1 cellular context compared by ENCODE assay signal in the genomic region with DNA sequence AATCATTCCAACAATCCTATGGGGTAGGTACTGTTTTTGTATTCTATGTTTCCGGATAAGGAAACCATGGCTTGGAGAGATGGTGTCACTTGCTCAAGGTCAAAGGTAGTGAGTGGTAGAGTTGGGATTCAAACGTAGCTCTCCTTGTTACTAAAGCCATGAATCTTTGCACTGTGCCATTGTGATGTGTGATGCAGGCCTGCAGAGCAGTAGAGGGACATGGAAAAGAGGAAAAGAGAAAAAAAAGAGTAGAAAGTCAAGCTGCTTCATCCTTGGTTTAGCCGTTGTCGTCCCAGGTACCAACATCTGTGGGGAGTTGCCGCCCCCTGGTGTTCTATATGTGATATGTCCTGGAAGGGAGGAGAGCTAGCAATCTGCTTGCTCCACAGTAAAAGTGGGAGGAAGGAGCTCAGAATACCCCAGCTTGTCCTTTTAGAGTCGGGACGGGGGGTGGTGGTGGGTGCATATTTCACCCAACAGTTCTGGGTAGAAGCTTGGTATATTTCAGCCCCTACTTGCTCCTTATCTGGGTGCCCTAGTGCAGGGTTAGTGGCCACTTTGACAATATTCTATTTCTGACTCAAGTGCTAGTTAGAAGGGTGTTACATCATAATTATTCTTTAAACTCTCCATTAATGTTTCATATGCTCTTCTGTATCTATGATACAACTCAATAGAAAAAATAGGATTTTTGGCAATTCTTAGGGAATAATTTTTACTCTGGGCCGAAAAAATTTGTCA.
TF ChIP-seq lines count a peak whose summit lies in the region.

No MANE protein-coding gene starts in this region.

TF ChIP-seq in HepG2, 621 proteins besides CTCF, POLR2A, EP300 and RAD21 (continued from another document and continues in another):
- TF ChIP-seq, protein P1, sequence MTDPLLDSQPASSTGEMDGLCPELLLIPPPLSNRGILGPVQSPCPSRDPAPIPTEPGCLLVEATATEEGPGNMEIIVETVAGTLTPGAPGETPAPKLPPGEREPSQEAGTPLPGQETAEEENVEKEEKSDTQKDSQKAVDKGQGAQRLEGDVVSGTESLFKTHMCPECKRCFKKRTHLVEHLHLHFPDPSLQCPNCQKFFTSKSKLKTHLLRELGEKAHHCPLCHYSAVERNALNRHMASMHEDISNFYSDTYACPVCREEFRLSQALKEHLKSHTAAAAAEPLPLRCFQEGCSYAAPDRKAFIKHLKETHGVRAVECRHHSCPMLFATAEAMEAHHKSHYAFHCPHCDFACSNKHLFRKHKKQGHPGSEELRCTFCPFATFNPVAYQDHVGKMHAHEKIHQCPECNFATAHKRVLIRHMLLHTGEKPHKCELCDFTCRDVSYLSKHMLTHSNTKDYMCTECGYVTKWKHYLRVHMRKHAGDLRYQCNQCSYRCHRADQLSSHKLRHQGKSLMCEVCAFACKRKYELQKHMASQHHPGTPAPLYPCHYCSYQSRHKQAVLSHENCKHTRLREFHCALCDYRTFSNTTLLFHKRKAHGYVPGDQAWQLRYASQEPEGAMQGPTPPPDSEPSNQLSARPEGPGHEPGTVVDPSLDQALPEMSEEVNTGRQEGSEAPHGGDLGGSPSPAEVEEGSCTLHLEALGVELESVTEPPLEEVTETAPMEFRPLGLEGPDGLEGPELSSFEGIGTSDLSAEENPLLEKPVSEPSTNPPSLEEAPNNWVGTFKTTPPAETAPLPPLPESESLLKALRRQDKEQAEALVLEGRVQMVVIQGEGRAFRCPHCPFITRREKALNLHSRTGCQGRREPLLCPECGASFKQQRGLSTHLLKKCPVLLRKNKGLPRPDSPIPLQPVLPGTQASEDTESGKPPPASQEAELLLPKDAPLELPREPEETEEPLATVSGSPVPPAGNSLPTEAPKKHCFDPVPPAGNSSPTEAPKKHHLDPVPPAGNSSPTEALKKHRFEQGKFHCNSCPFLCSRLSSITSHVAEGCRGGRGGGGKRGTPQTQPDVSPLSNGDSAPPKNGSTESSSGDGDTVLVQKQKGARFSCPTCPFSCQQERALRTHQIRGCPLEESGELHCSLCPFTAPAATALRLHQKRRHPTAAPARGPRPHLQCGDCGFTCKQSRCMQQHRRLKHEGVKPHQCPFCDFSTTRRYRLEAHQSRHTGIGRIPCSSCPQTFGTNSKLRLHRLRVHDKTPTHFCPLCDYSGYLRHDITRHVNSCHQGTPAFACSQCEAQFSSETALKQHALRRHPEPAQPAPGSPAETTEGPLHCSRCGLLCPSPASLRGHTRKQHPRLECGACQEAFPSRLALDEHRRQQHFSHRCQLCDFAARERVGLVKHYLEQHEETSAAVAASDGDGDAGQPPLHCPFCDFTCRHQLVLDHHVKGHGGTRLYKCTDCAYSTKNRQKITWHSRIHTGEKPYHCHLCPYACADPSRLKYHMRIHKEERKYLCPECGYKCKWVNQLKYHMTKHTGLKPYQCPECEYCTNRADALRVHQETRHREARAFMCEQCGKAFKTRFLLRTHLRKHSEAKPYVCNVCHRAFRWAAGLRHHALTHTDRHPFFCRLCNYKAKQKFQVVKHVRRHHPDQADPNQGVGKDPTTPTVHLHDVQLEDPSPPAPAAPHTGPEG (CRISPR knock-in tag; IDR thresholded peaks at IDR 0.05), result no peak
- TF ChIP-seq SMAD9 (CRISPR knock-in tag; IDR thresholded peaks at IDR 0.05), result no peak
- TF ChIP-seq BCL6 (CRISPR knock-in tag; IDR thresholded peaks at IDR 0.05), result 0 out of 2 replicates have a peak, but pooled peaks have one; percentile 10
- TF ChIP-seq THAP11 (CRISPR knock-in tag; IDR thresholded peaks at IDR 0.05), result 0 out of 2 replicates have a peak, but pooled peaks have one; percentile 14
- TF ChIP-seq REXO4 (CRISPR knock-in tag; IDR thresholded peaks at IDR 0.05; ENCODE audit: borderline replicate concordance), result no peak
- peak; percentile 75; the same call in 1 of the 2 replicates for TF ChIP-seq ZKSCAN5 (CRISPR knock-in tag; IDR thresholded peaks at IDR 0.05)
- TF ChIP-seq, protein P2, sequence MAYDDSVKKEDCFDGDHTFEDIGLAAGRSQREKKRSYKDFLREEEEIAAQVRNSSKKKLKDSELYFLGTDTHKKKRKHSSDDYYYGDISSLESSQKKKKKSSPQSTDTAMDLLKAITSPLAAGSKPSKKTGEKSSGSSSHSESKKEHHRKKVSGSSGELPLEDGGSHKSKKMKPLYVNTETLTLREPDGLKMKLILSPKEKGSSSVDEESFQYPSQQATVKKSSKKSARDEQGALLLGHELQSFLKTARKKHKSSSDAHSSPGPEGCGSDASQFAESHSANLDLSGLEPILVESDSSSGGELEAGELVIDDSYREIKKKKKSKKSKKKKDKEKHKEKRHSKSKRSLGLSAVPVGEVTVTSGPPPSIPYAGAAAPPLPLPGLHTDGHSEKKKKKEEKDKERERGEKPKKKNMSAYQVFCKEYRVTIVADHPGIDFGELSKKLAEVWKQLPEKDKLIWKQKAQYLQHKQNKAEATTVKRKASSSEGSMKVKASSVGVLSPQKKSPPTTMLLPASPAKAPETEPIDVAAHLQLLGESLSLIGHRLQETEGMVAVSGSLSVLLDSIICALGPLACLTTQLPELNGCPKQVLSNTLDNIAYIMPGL (CRISPR knock-in tag; IDR thresholded peaks at IDR 0.05; ENCODE audit: borderline replicate concordance in 1 of 2, low read depth in 1 of 2), result peak in 1 of 2 experiments; percentile 52; a peak in 1 of 4 replicates
- peak; percentile 33; the same call in 1 of the 2 replicates for TF ChIP-seq FOXA3 (CRISPR knock-in tag; IDR thresholded peaks at IDR 0.05)
- TF ChIP-seq, protein P3, sequence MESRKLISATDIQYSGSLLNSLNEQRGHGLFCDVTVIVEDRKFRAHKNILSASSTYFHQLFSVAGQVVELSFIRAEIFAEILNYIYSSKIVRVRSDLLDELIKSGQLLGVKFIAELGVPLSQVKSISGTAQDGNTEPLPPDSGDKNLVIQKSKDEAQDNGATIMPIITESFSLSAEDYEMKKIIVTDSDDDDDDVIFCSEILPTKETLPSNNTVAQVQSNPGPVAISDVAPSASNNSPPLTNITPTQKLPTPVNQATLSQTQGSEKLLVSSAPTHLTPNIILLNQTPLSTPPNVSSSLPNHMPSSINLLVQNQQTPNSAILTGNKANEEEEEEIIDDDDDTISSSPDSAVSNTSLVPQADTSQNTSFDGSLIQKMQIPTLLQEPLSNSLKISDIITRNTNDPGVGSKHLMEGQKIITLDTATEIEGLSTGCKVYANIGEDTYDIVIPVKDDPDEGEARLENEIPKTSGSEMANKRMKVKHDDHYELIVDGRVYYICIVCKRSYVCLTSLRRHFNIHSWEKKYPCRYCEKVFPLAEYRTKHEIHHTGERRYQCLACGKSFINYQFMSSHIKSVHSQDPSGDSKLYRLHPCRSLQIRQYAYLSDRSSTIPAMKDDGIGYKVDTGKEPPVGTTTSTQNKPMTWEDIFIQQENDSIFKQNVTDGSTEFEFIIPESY (CRISPR knock-in tag; IDR thresholded peaks at IDR 0.05), result peak; percentile 37; the same call in 1 of the 2 replicates
- no peak for TF ChIP-seq ATF7-NPFF (CRISPR knock-in tag; IDR thresholded peaks at IDR 0.05; ENCODE audit: low read depth)
- TF ChIP-seq, protein P4, sequence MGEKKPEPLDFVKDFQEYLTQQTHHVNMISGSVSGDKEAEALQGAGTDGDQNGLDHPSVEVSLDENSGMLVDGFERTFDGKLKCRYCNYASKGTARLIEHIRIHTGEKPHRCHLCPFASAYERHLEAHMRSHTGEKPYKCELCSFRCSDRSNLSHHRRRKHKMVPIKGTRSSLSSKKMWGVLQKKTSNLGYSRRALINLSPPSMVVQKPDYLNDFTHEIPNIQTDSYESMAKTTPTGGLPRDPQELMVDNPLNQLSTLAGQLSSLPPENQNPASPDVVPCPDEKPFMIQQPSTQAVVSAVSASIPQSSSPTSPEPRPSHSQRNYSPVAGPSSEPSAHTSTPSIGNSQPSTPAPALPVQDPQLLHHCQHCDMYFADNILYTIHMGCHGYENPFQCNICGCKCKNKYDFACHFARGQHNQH (CRISPR knock-in tag; IDR thresholded peaks at IDR 0.05), result 0 out of 2 replicates have a peak, but pooled peaks have one; percentile 14
- no peak for TF ChIP-seq FOXC1 (CRISPR knock-in tag; IDR thresholded peaks at IDR 0.05; ENCODE audit: borderline replicate concordance)
- TF ChIP-seq HMG20B (CRISPR knock-in tag; conservative IDR thresholded peaks at IDR 0.05), result 0 out of 2 replicates have a peak, but pooled peaks have one; percentile 40
- peak; percentile 46 for TF ChIP-seq KDM2A (CRISPR knock-in tag; IDR thresholded peaks at IDR 0.05; ENCODE audit: borderline replicate concordance, low read depth)
- no peak for TF ChIP-seq TCF7L2 (IDR thresholded peaks at IDR 0.05; ENCODE audit: low read depth, low read length)
- peak; percentile 47; the same call in 1 of the 2 replicates for TF ChIP-seq YEATS2 (CRISPR knock-in tag; IDR thresholded peaks at IDR 0.05; ENCODE audit: borderline replicate concordance)
- peak; percentile 55; the same call in 1 of the 2 replicates for TF ChIP-seq ZNF205 (CRISPR knock-in tag; IDR thresholded peaks at IDR 0.05)
- TF ChIP-seq, protein P5, sequence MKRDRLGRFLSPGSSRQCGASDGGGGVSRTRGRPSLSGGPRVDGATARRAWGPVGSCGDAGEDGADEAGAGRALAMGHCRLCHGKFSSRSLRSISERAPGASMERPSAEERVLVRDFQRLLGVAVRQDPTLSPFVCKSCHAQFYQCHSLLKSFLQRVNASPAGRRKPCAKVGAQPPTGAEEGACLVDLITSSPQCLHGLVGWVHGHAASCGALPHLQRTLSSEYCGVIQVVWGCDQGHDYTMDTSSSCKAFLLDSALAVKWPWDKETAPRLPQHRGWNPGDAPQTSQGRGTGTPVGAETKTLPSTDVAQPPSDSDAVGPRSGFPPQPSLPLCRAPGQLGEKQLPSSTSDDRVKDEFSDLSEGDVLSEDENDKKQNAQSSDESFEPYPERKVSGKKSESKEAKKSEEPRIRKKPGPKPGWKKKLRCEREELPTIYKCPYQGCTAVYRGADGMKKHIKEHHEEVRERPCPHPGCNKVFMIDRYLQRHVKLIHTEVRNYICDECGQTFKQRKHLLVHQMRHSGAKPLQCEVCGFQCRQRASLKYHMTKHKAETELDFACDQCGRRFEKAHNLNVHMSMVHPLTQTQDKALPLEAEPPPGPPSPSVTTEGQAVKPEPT (CRISPR knock-in tag; IDR thresholded peaks at IDR 0.05; ENCODE audit: low read depth), result no peak
- TF ChIP-seq, protein P6, sequence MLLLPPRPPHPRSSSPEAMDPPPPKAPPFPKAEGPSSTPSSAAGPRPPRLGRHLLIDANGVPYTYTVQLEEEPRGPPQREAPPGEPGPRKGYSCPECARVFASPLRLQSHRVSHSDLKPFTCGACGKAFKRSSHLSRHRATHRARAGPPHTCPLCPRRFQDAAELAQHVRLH (CRISPR knock-in tag; IDR thresholded peaks at IDR 0.05; ENCODE audit: borderline replicate concordance, low read depth), result 0 out of 2 replicates have a peak, but pooled peaks have one; percentile 53
- TF ChIP-seq, protein P7, sequence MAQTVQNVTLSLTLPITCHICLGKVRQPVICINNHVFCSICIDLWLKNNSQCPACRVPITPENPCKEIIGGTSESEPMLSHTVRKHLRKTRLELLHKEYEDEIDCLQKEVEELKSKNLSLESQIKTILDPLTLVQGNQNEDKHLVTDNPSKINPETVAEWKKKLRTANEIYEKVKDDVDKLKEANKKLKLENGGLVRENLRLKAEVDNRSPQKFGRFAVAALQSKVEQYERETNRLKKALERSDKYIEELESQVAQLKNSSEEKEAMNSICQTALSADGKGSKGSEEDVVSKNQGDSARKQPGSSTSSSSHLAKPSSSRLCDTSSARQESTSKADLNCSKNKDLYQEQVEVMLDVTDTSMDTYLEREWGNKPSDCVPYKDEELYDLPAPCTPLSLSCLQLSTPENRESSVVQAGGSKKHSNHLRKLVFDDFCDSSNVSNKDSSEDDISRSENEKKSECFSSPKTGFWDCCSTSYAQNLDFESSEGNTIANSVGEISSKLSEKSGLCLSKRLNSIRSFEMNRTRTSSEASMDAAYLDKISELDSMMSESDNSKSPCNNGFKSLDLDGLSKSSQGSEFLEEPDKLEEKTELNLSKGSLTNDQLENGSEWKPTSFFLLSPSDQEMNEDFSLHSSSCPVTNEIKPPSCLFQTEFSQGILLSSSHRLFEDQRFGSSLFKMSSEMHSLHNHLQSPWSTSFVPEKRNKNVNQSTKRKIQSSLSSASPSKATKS (CRISPR knock-in tag; IDR thresholded peaks at IDR 0.05), result no peak
- TF ChIP-seq ESRRA (CRISPR knock-in tag; IDR thresholded peaks at IDR 0.05; ENCODE audit: low read depth), result peak; percentile 30; the same call in 1 of the 2 replicates
- TF ChIP-seq, protein P8, sequence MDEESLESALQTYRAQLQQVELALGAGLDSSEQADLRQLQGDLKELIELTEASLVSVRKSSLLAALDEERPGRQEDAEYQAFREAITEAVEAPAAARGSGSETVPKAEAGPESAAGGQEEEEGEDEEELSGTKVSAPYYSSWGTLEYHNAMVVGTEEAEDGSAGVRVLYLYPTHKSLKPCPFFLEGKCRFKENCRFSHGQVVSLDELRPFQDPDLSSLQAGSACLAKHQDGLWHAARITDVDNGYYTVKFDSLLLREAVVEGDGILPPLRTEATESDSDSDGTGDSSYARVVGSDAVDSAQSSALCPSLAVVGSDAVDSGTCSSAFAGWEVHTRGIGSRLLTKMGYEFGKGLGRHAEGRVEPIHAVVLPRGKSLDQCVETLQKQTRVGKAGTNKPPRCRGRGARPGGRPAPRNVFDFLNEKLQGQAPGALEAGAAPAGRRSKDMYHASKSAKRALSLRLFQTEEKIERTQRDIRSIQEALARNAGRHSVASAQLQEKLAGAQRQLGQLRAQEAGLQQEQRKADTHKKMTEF (CRISPR knock-in tag; IDR thresholded peaks at IDR 0.05), result peak; percentile 51
- peak; percentile 26; the same call in 1 of the 2 replicates for TF ChIP-seq ZNF644 (CRISPR knock-in tag; IDR thresholded peaks at IDR 0.05; ENCODE audit: low read depth)
- TF ChIP-seq ZNF263 (CRISPR knock-in tag; IDR thresholded peaks at IDR 0.05), result peak; percentile 71
- TF ChIP-seq GTF3A (CRISPR knock-in tag; conservative IDR thresholded peaks at IDR 0.05), result 0 out of 2 replicates have a peak, but pooled peaks have one; percentile 43
- no peak for TF ChIP-seq ZNF180 (CRISPR knock-in tag; IDR thresholded peaks at IDR 0.05; ENCODE audit: borderline replicate concordance, low read depth)
- TF ChIP-seq, protein P9, sequence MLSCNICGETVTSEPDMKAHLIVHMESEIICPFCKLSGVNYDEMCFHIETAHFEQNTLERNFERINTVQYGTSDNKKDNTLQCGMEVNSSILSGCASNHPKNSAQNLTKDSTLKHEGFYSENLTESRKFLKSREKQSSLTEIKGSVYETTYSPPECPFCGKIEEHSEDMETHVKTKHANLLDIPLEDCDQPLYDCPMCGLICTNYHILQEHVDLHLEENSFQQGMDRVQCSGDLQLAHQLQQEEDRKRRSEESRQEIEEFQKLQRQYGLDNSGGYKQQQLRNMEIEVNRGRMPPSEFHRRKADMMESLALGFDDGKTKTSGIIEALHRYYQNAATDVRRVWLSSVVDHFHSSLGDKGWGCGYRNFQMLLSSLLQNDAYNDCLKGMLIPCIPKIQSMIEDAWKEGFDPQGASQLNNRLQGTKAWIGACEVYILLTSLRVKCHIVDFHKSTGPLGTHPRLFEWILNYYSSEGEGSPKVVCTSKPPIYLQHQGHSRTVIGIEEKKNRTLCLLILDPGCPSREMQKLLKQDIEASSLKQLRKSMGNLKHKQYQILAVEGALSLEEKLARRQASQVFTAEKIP (CRISPR knock-in tag; IDR thresholded peaks at IDR 0.05; ENCODE audit: borderline replicate concordance), result no peak
- no peak for TF ChIP-seq NFATC3 (CRISPR knock-in tag; IDR thresholded peaks at IDR 0.05)
- no peak for TF ChIP-seq MED8 (CRISPR knock-in tag; IDR thresholded peaks at IDR 0.05; ENCODE audit: insufficient replicate concordance)
- 0 out of 2 replicates have a peak, but pooled peaks have one; percentile 50 for TF ChIP-seq ZSCAN29 (CRISPR knock-in tag; conservative IDR thresholded peaks at IDR 0.05)
- TF ChIP-seq NR2F6 (IDR thresholded peaks at IDR 0.05), result 0 out of 2 replicates have a peak, but pooled peaks have one; percentile 18
- 0 out of 2 replicates have a peak, but pooled peaks have one; percentile 33 for TF ChIP-seq NR2F6 (CRISPR knock-in tag; IDR thresholded peaks at IDR 0.05)
- 0 out of 2 replicates have a peak, but pooled peaks have one; percentile 25 for TF ChIP-seq ETV5 (CRISPR knock-in tag; IDR thresholded peaks at IDR 0.05; ENCODE audit: borderline replicate concordance)
- TF ChIP-seq FOXA1 (IDR thresholded peaks at IDR 0.05), result no peak
- peak; percentile 21; the same call in 1 of the 2 replicates for TF ChIP-seq FOXA1 (CRISPR knock-in tag; IDR thresholded peaks at IDR 0.05)
